In genomic region chr11:78000193-78000592, GRCh38 we compare ENCODE assay signal across 9 cellular contexts. TPM values are rescaled to one million over a fixed set of nuclear protein-coding genes. Genes with fewer than 3 reads are reported as not detected.
A peak's percentile ranks its signal among the peaks of the same experiment; 100 is the strongest.
DNase-seq lines count a peak whose midpoint lies in the region; ATAC-seq and TF ChIP-seq lines count a peak whose summit lies in the region.
"Had no signal": no experiment of that assay in that cellular context is flagged by ENCODE, and none has a peak within 500 bp of the region (broad histone marks: within the 10 kb centered on the region; RNA-seq: fewer than 3 reads in every experiment).

No MANE protein-coding gene starts in this region.

- intact Hi-C loops in mucosa of descending colon (cut with DNase I, micrococcal nuclease) = loop anchor here in 1 of 2 donors (5.0 kb wide), 1 partner anchor 178 kb away; the partner anchor contains the start of genes AAMDC and RSF1

- no peaks in the 10 kb centered on the region for H3K36me3 ChIP-seq in mucosa of descending colon (ENCODE audit: low read depth)

- H3K9me3 ChIP-seq in mucosa of descending colon = no peaks in the 10 kb centered on the region

- H3K4me1 ChIP-seq in mucosa of descending colon (ENCODE audit: low read depth) = peaks cover 3% of the 10 kb centered on the region

- H3K27me3 Mint-ChIP-seq in activated CD4-positive, alpha-beta T cell treated with anti-CD3 and anti-CD28 coated beads, Interleukin-2, amount 10 ng/mL, durations not matched to agents 7 days and 5 days = no peaks in the 10 kb centered on the region
- H3K27me3 Mint-ChIP-seq in effector memory CD8-positive, alpha-beta T cell = peaks cover 5 to 8% of the 10 kb centered on the region in 2 donors

- H3K9me3 Mint-ChIP-seq in activated CD4-positive, alpha-beta T cell treated with anti-CD3 and anti-CD28 coated beads, Interleukin-2, amount 10 ng/mL, durations not matched to agents 7 days and 5 days = no peaks in the 10 kb centered on the region
- H3K9me3 Mint-ChIP-seq in effector memory CD8-positive, alpha-beta T cell = no peaks in the 10 kb centered on the region
- H3K9me3 Mint-ChIP-seq: dendritic cell treated with granulocyte-macrophage colony-stimulating factor and Interleukin-4, amounts not matched to agents 40 ng/mL and 50 ng/mL, for 4 days had no signal

- POLR2A ChIA-PET in activated CD4-positive, alpha-beta T cell treated with anti-CD3 and anti-CD28 coated beads, Interleukin-2, amount 10 ng/mL, durations not matched to agents 7 days and 5 days (lab: Charles Lee) = no interaction called here

- no peak overlapping the region for H3K4me3 Mint-ChIP-seq in activated CD4-positive, alpha-beta T cell treated with anti-CD3 and anti-CD28 coated beads, Interleukin-2, amount 10 ng/mL, durations not matched to agents 7 days and 5 days
- H3K4me3 Mint-ChIP-seq in effector memory CD8-positive, alpha-beta T cell = no peak overlapping the region
- H3K4me3 Mint-ChIP-seq: dendritic cell treated with granulocyte-macrophage colony-stimulating factor and Interleukin-4, amounts not matched to agents 40 ng/mL and 50 ng/mL, for 4 days had no signal

- H3K36me3 Mint-ChIP-seq in activated CD4-positive, alpha-beta T cell treated with anti-CD3 and anti-CD28 coated beads, Interleukin-2, amount 10 ng/mL, durations not matched to agents 7 days and 5 days (ENCODE audit: low read depth) = no peaks in the 10 kb centered on the region
- H3K36me3 Mint-ChIP-seq in effector memory CD8-positive, alpha-beta T cell (ENCODE audit: insufficient read depth) = no peaks in the 10 kb centered on the region

- DNase-seq in GM04504 (ENCODE audit: low read depth) (peak; percentile 39), NCI-H446 (lab: John Stamatoyannopoulos, UW) (peak; percentile 77 to 85), mucosa of descending colon (peak in 1 of 3 donors; percentile 50)
- peak; percentile 66 for DNase-seq in activated CD4-positive, alpha-beta T cell treated with anti-CD3 and anti-CD28 coated beads, Interleukin-2, amount 10 ng/mL, durations not matched to agents 7 days and 5 days
- peak; percentile 13 to 39 (median 25) for DNase-seq in effector memory CD8-positive, alpha-beta T cell

- no peak overlapping the region for H3K27ac Mint-ChIP-seq in activated CD4-positive, alpha-beta T cell treated with anti-CD3 and anti-CD28 coated beads, Interleukin-2, amount 10 ng/mL, durations not matched to agents 7 days and 5 days
- peak overlapping the region in 1 of 2 donors; percentile 23 for H3K27ac Mint-ChIP-seq in effector memory CD8-positive, alpha-beta T cell
- H3K27ac Mint-ChIP-seq: dendritic cell treated with granulocyte-macrophage colony-stimulating factor and Interleukin-4, amounts not matched to agents 40 ng/mL and 50 ng/mL, for 4 days had no signal

- peak; percentile 41 for TF ChIP-seq CTCF in mucosa of descending colon (IDR thresholded peaks at IDR 0.05)

- peaks cover 7% of the 10 kb centered on the region for H3K4me1 Mint-ChIP-seq in activated CD4-positive, alpha-beta T cell treated with anti-CD3 and anti-CD28 coated beads, Interleukin-2, amount 10 ng/mL, durations not matched to agents 7 days and 5 days
- H3K4me1 Mint-ChIP-seq in effector memory CD8-positive, alpha-beta T cell (ENCODE audit: low read depth in 2 of 2) = peaks cover 8% of the 10 kb centered on the region in 2 donors

- H3K27ac ChIP-seq in temporal lobe (ENCODE audit: low read depth, low read length) = peak overlapping the region; percentile 33

- CTCF ChIA-PET in activated CD4-positive, alpha-beta T cell treated with anti-CD3 and anti-CD28 coated beads, Interleukin-2, amount 10 ng/mL, durations not matched to agents 7 days and 5 days (lab: Charles Lee) = interaction anchor here (0.6 to 0.9 kb wide), 2 partner anchors 19 to 104 kb away, joined by 3 read pairs; no protein-coding TSS in a partner anchor

- H3K4me3 ChIP-seq in mucosa of descending colon = no peak overlapping the region

- peak; percentile 81 for ATAC-seq in HG03175 (IDR thresholded peaks at IDR 0.05; ENCODE audit: unreplicated experiment)
- peak; percentile 83 for ATAC-seq in effector memory CD8-positive, alpha-beta T cell (replicated peaks)
- ATAC-seq in mucosa of descending colon = peak; percentile 86
- ATAC-seq in HG03442 (IDR thresholded peaks at IDR 0.05; ENCODE audit: unreplicated experiment) = no peak

RNA-seq across cellular contexts. Expression of gene INTS4, which starts 5.7 kb away (rescaled TPM):
- 10 to 100 TPM; 49.1 to 50.3 TPM for total RNA-seq in activated CD4-positive, alpha-beta T cell treated with anti-CD3 and anti-CD28 coated beads, Interleukin-2, amount 10 ng/mL, durations not matched to agents 7 days and 5 days
- 10 to 100 TPM; 22.8 to 31.7 (median 28.3) TPM for total RNA-seq in mucosa of descending colon
- total RNA-seq in temporal lobe = 32.9 TPM

RNA-seq across cellular contexts. Expression of gene KCTD14, which starts 22.9 kb away (rescaled TPM):
- total RNA-seq in activated CD4-positive, alpha-beta T cell treated with anti-CD3 and anti-CD28 coated beads, Interleukin-2, amount 10 ng/mL, durations not matched to agents 7 days and 5 days = under 1 TPM; 0.19 to 0.25 TPM
- total RNA-seq in mucosa of descending colon (10 to 100 TPM in 1 of 3 donors, 1 to 10 TPM in 2; 4.3 to 13.2 (median 9.9) TPM), temporal lobe (1.5 TPM)
